ENCODE assay signal across 22 cellular contexts in the genomic region with DNA sequence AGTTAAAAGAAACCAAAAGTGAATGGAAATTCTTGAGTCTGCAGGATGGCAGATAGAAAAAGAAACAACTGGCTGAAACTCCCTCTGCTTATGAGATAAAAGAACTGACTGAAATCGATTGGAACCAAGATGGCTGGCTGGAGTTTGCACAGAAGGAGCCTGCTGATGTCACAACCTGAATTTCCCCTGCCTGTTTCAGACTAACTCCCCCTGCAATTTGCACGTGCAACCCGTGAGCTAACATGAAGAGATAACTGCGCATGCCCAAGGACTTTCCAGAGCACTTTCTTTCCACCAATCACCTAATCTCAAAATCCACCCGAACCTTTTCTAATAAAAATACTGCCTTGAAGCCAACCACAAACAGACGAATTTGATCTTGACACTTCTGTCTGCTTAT.
DNase-seq lines count a peak whose midpoint lies in the region; ATAC-seq, FAIRE-seq and TF ChIP-seq lines count a peak whose summit lies in the region.
"Had no signal": no experiment of that assay in that cellular context is flagged by ENCODE, and none has a peak within 500 bp of the region (broad histone marks: within the 10 kb centered on the region; RNA-seq: fewer than 3 reads in every experiment).

No MANE protein-coding gene starts in this region.

- no peak overlapping the region for H3K4me2 ChIP-seq in MM.1S (ENCODE audit: low read depth, low read length)
- H3K4me2 ChIP-seq in K562 (ENCODE audit: insufficient read depth, low read length), result no peak overlapping the region
- H3K4me2 ChIP-seq: A549 had no signal

- H3K4me3 ChIP-seq in MM.1S (ENCODE audit: low read length) (no peak overlapping the region), K562 (no peak overlapping the region), small intestine (ENCODE audit: low read depth in 1 of 2, low read length in 2 of 2) (no peak overlapping the region), sigmoid colon (no peak overlapping the region), heart right ventricle (no peak overlapping the region)
- H3K4me3 ChIP-seq: A549 had no signal

- H3K79me2 ChIP-seq in MM.1S (ENCODE audit: low read length) (no peaks in the 10 kb centered on the region), K562 (ENCODE audit: control insufficient read depth, insufficient read depth, low read length) (no peaks in the 10 kb centered on the region)

- H3F3A ChIP-seq in MM.1S (ENCODE audit: insufficient read depth, low read length), result no peaks in the 10 kb centered on the region

- peak; percentile 3 for DNase-seq in stimulated activated CD4-positive, alpha-beta T cell treated with anti-CD3 and anti-CD28 coated beads, Interleukin-15, amount 100 ng/mL, for 24 hours
- no peak for DNase-seq in stimulated activated CD4-positive, alpha-beta T cell treated with anti-CD3 and anti-CD28 coated beads, Interleukin-4, amount 100 ng/mL, for 24 hours
- DNase-seq in MM.1S, result peak; percentile 8
- DNase-seq in K562 (ENCODE audit: extremely low read depth in 1 of 4, low spot score in 3 of 4), result peak in 1 of 4 experiments; percentile 32
- no peak for DNase-seq in small intestine
- DNase-seq in sigmoid colon, result no peak
- DNase-seq in heart right ventricle, result no peak
- DNase-seq: AML-193; C1 segment of cervical spinal cord; CD4-positive, alpha-beta memory T cell; COR-L47; GF-D8; Kasumi-1; NCI-H1105 treated with DMSO at 0.1 percent for 48 hours; NCI-H2227 treated with DMSO at 0.1 percent for 48 hours; NCI-H82; SHP77 had no signal

- H3K36me3 ChIP-seq in MM.1S (replicated peaks; ENCODE audit: insufficient read depth, low read length), result no peaks in the 10 kb centered on the region
- H3K36me3 ChIP-seq in K562 (ENCODE audit: control insufficient read depth, insufficient read depth, low read length), result no peaks in the 10 kb centered on the region
- H3K36me3 ChIP-seq in small intestine (ENCODE audit: control insufficient read depth in 2 of 2, insufficient read depth in 2 of 2, low read length in 2 of 2), result no peaks in the 10 kb centered on the region
- H3K36me3 ChIP-seq in sigmoid colon, result no peaks in the 10 kb centered on the region
- H3K36me3 ChIP-seq in heart right ventricle, result no peaks in the 10 kb centered on the region

- no peak for TF ChIP-seq POLR2A in K562 (conservative IDR thresholded peaks at IDR 0.05)
- no peak for TF ChIP-seq POLR2A in sigmoid colon (IDR thresholded peaks at IDR 0.05)

- H3K27ac ChIP-seq in MM.1S (ENCODE audit: low read length) (no peak overlapping the region), K562 (ENCODE audit: extremely low read depth, low read depth, low read length) (no peak overlapping the region), small intestine (ENCODE audit: low read depth in 1 of 2, low read length in 1 of 2) (no peak overlapping the region), sigmoid colon (no peak overlapping the region), heart right ventricle (no peak overlapping the region)
- H3K27ac ChIP-seq: A549, RWPE1 had no signal

- H3K9me3 ChIP-seq in MM.1S (replicated peaks; ENCODE audit: insufficient read depth, low read length) (no peaks in the 10 kb centered on the region), K562 (replicated peaks; ENCODE audit: control insufficient read depth, insufficient read depth, low read depth, low read length) (no peaks in the 10 kb centered on the region), small intestine (ENCODE audit: control insufficient read depth, low read depth) (no peaks in the 10 kb centered on the region), sigmoid colon (no peaks in the 10 kb centered on the region), heart right ventricle (no peaks in the 10 kb centered on the region)
- H3K9me3 ChIP-seq: A549 had no signal

- H2AFZ ChIP-seq in MM.1S (ENCODE audit: low read length) (no peak overlapping the region), K562 (ENCODE audit: low read depth, low read length) (no peak overlapping the region)

- CTCF ChIA-PET in K562 (lab: Yijun Ruan, JAX; ENCODE audit: low intra/inter-chr PET ratio), result no interaction called here

- no peaks in the 10 kb centered on the region for H3K4me1 ChIP-seq in MM.1S (ENCODE audit: low read length)
- H3K4me1 ChIP-seq in K562 (replicated peaks in 1 of 2; ENCODE audit: control insufficient read depth in 2 of 2, insufficient read depth in 2 of 2, low read length in 2 of 2), result no peaks in the 10 kb centered on the region
- H3K4me1 ChIP-seq in small intestine (ENCODE audit: control insufficient read depth in 2 of 2, insufficient read depth in 1 of 2, low read depth in 1 of 2, low read length in 1 of 2), result no peaks in the 10 kb centered on the region
- H3K4me1 ChIP-seq in sigmoid colon, result no peaks in the 10 kb centered on the region
- H3K4me1 ChIP-seq in heart right ventricle, result no peaks in the 10 kb centered on the region
- H3K4me1 ChIP-seq: A549 had no signal

- no peak for TF ChIP-seq RAD21 in K562 (CRISPR knock-in tag; conservative IDR thresholded peaks at IDR 0.05 in 1 of 2, IDR thresholded peaks at IDR 0.05 in 1 of 2)

- H4K20me1 ChIP-seq in MM.1S (ENCODE audit: insufficient read depth, low read length), result no peaks in the 10 kb centered on the region
- H4K20me1 ChIP-seq in K562 (replicated peaks; ENCODE audit: control insufficient read depth, insufficient read depth, low read length), result no peaks in the 10 kb centered on the region; the same call in 1 of the 2 replicates

- no peaks in the 10 kb centered on the region for H3K9me2 ChIP-seq in MM.1S (replicated peaks; ENCODE audit: insufficient read depth, low read length)

- WGBS in K562 (ENCODE audit: insufficient coverage, low coverage, missing lambda C conversion rate), result 0% methylated on average over 6 of the region's 6 CpGs
- WGBS in small intestine, 3 donors, result 44 to 64% (median 62%) methylated on average over 6 of the region's 6 CpGs
- WGBS in sigmoid colon, 2 donors, result 68 to 76% methylated on average over 6 of the region's 6 CpGs
- WGBS in heart right ventricle, 2 donors, result 53 to 55% methylated on average over 6 of the region's 6 CpGs

- H3K9me1 ChIP-seq in K562 (ENCODE audit: control insufficient read depth, insufficient read depth, low read length), result no peaks in the 10 kb centered on the region

- no TSS peak for BruUV-seq in K562 (replicated peaks; lab: Mats Ljungman, UMichigan)

- FAIRE-seq in K562 (lab: Jason Lieb, UNC) (no peak), small intestine (lab: Jason Lieb, UNC) (no peak)
- FAIRE-seq: A549, GM19239, H1 had no signal

- ATAC-seq in K562 (no peak), heart right ventricle (no peak)
- ATAC-seq: A549, HCT116 had no signal

- TF ChIP-seq CTCF in MM.1S (IDR thresholded peaks at IDR 0.05; ENCODE audit: low read length) (no peak), K562 (IDR thresholded peaks at IDR 0.05 in 2 of 3, conservative IDR thresholded peaks at IDR 0.05 in 1 of 3; ENCODE audit: insufficient read depth in 2 of 3, low read depth in 1 of 3, low read length in 3 of 3) (no peak), sigmoid colon (IDR thresholded peaks at IDR 0.05) (no peak), heart right ventricle (IDR thresholded peaks at IDR 0.05) (no peak)

- H3K9ac ChIP-seq in MM.1S (ENCODE audit: low read length), result no peak overlapping the region
- H3K9ac ChIP-seq in K562 (ENCODE audit: insufficient read depth in 1 of 2, low read depth in 2 of 2, low read length in 2 of 2), result no peak overlapping the region

- intact Hi-C loops in K562 (cut with micrococcal nuclease) (no loop called here), sigmoid colon (cut with DNase I) (no loop called here), heart right ventricle (cut with DNase I) (no loop called here)

- in situ Hi-C loops in K562 (cut with MboI), result no loop called here

- no peaks in the 10 kb centered on the region for H3K27me3 ChIP-seq in MM.1S (replicated peaks; ENCODE audit: insufficient read depth, low read length)
- H3K27me3 ChIP-seq in K562 (ENCODE audit: control insufficient read depth in 2 of 2, insufficient read depth in 2 of 2, low read length in 2 of 2), result peaks cover 0 to 14% of the 10 kb centered on the region in 2 experiments; a peak in 2 of 5 replicates
- H3K27me3 ChIP-seq in small intestine (ENCODE audit: control insufficient read depth in 2 of 2, insufficient read depth in 2 of 2, low read length in 2 of 2), result no peaks in the 10 kb centered on the region
- H3K27me3 ChIP-seq in sigmoid colon, result no peaks in the 10 kb centered on the region
- H3K27me3 ChIP-seq in heart right ventricle, result no peaks in the 10 kb centered on the region

- TF ChIP-seq EP300 in K562 (IDR thresholded peaks at IDR 0.05; ENCODE audit: low read length) (no peak), sigmoid colon (IDR thresholded peaks at IDR 0.05) (no peak)

- POLR2A ChIA-PET in K562 (lab: Yijun Ruan, JAX), result no interaction called here

TF ChIP-seq in K562, 482 proteins besides CTCF, POLR2A, EP300 and RAD21 (continues in another document):
- 0 out of 2 replicates have a peak, but pooled peaks have one; percentile 28 for TF ChIP-seq L3MBTL2 (IDR thresholded peaks at IDR 0.05)
- no peak for TF ChIP-seq RHOXF2B (CRISPR knock-in tag; conservative IDR thresholded peaks at IDR 0.05)
- TF ChIP-seq KLF13 (tag; IDR thresholded peaks at IDR 0.05; ENCODE audit: borderline replicate concordance, low read depth), result no peak
- TF ChIP-seq NR2C2 (CRISPR knock-in tag; IDR thresholded peaks at IDR 0.05), result no peak
- TF ChIP-seq NR2C2 (tag; IDR thresholded peaks at IDR 0.05), result no peak
- TF ChIP-seq ZNF551 (CRISPR knock-in tag; IDR thresholded peaks at IDR 0.05), result no peak
- TF ChIP-seq, protein P1, sequence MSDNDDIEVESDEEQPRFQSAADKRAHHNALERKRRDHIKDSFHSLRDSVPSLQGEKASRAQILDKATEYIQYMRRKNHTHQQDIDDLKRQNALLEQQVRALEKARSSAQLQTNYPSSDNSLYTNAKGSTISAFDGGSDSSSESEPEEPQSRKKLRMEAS (CRISPR knock-in tag; IDR thresholded peaks at IDR 0.05), result no peak
- peak; percentile 90 for TF ChIP-seq BHLHE40 (IDR thresholded peaks at IDR 0.05; ENCODE audit: low read length)
- peak; percentile 85 to 87 for TF ChIP-seq NRF1 (conservative IDR thresholded peaks at IDR 0.05 in 1 of 2, IDR thresholded peaks at IDR 0.05 in 1 of 2)
- no peak for TF ChIP-seq TARDBP (IDR thresholded peaks at IDR 0.05)
- TF ChIP-seq, protein P2, sequence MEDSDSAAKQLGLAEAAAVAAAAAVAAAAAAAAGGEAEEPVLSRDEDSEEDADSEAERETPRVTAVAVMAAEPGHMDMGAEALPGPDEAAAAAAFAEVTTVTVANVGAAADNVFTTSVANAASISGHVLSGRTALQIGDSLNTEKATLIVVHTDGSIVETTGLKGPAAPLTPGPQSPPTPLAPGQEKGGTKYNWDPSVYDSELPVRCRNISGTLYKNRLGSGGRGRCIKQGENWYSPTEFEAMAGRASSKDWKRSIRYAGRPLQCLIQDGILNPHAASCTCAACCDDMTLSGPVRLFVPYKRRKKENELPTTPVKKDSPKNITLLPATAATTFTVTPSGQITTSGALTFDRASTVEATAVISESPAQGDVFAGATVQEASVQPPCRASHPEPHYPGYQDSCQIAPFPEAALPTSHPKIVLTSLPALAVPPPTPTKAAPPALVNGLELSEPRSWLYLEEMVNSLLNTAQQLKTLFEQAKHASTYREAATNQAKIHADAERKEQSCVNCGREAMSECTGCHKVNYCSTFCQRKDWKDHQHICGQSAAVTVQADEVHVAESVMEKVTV (CRISPR knock-in tag; IDR thresholded peaks at IDR 0.05), result no peak
- TF ChIP-seq SAP30 (IDR thresholded peaks at IDR 0.05; ENCODE audit: borderline replicate concordance, insufficient read depth, low read depth, low read length, poor library complexity, severe bottlenecking), result no peak

Comparison
In these comparisons a context has a peak if more than half of its experiments do, and no peak if none do; other contexts are left out.
1. DNase-seq: peak in stimulated activated CD4-positive, alpha-beta T cell treated with anti-CD3 and anti-CD28 coated beads, Interleukin-15, amount 100 ng/mL, for 24 hours (single experiment) and MM.1S (single experiment); none in stimulated activated CD4-positive, alpha-beta T cell treated with anti-CD3 and anti-CD28 coated beads, Interleukin-4, amount 100 ng/mL, for 24 hours (single experiment), small intestine (single experiment), sigmoid colon (single experiment) and heart right ventricle (0 of 2).